Comparison of ENCODE assay signal across 17 cellular contexts in genomic region chr3:183774631-183775030, GRCh38. TPM values are rescaled to one million over a fixed set of nuclear protein-coding genes. Genes with fewer than 3 reads are reported as not detected.
DNase-seq lines count a peak whose midpoint lies in the region; ATAC-seq, FAIRE-seq and TF ChIP-seq lines count a peak whose summit lies in the region.
"Had no signal": no experiment of that assay in that cellular context is flagged by ENCODE, and none has a peak within 500 bp of the region (broad histone marks: within the 10 kb centered on the region; RNA-seq: fewer than 3 reads in every experiment).

No MANE protein-coding gene starts in this region.

- peak overlapping the region; percentile 46 for H3K27ac ChIP-seq in brain microvascular endothelial cell
- H3K27ac ChIP-seq: cardiac muscle cell, epithelial cell of prostate, upper lobe of right lung had no signal

- in situ Hi-C loops in brain microvascular endothelial cell (cut with HindIII; ENCODE audit: low pct_ligation_motif_present, low sequenced_read_pairs), result loop anchor here (25.0 kb wide), 1 partner anchor 287 kb away; no protein-coding TSS in a partner anchor

- TF ChIP-seq CTCF in brain microvascular endothelial cell (IDR thresholded peaks at IDR 0.05; ENCODE audit: low read depth, low read length, missing control alignments), result no peak

- H3K36me3 ChIP-seq in brain microvascular endothelial cell (replicated peaks), result peaks cover 57% of the 10 kb centered on the region

- no peaks in the 10 kb centered on the region for H3K27me3 ChIP-seq in brain microvascular endothelial cell (replicated peaks)
- H3K27me3 ChIP-seq: cardiac muscle cell, upper lobe of right lung had no signal

- no peak for FAIRE-seq in RCC 7860 (lab: Jason Lieb, UNC)
- FAIRE-seq: K562 had no signal

- H3K4me3 ChIP-seq in brain microvascular endothelial cell (ENCODE audit: low read depth, low read length), result no peak overlapping the region
- H3K4me3 ChIP-seq: cardiac muscle cell, K562, upper lobe of right lung had no signal

- peak; percentile 94 for DNase-seq in EH (ENCODE audit: low read depth)
- DNase-seq in LHCN-M2 (ENCODE audit: low read depth), result peak; percentile 4
- peak; percentile 65 for DNase-seq in brain microvascular endothelial cell
- DNase-seq in non-pigmented ciliary epithelial cell (ENCODE audit: low read depth), result peak; percentile 82
- no peak for DNase-seq in RCC 7860 (ENCODE audit: low spot score)
- DNase-seq in T1000 (lab: John Stamatoyannopoulos, UW), result no peak
- DNase-seq in NCI-H748 treated with DMSO at 0.1 percent for 48 hours (lab: John Stamatoyannopoulos, UW), result no peak
- DNase-seq: activated CD4-positive, alpha-beta T cell treated with anti-CD3 and anti-CD28 coated beads for 4 hours; NCI-H1930; NK-92 treated with Interleukin-12 subunit alpha and Interleukin-12 subunit beta, amount 100 ng/mL, for 24 hours; occipital lobe; stimulated activated CD4-positive, alpha-beta T cell treated with anti-CD3 and anti-CD28 coated beads, Interleukin-12 subunit alpha, Interleukin-12 subunit beta, amount 100 ng/mL, for 4 hours; upper lobe of right lung had no signal

- no peak for ATAC-seq in HG03439 (IDR thresholded peaks at IDR 0.05; ENCODE audit: unreplicated experiment)
- ATAC-seq: K562, upper lobe of right lung had no signal

RNA-seq across cellular contexts. Expression of gene MAP6D1, which starts 50.7 kb away (rescaled TPM):
- total RNA-seq in LHCN-M2 (2014; rRNA removed), result 3.1 and 4.6 TPM in 2 replicates
- 3.6 TPM for polyA plus RNA-seq in LHCN-M2 (2012)

Comparison
In these comparisons a context has a peak if more than half of its experiments do, and no peak if none do; other contexts are left out.
1. DNase-seq: peak in EH (single experiment), LHCN-M2 (single experiment), brain microvascular endothelial cell (single experiment) and non-pigmented ciliary epithelial cell (single experiment); none in RCC 7860 (single experiment), T1000 (single experiment) and NCI-H748 treated with DMSO at 0.1 percent for 48 hours (single experiment).